Comparison of ENCODE assay signal across 9 cellular contexts in genomic region chrX:71652405-71652804, GRCh38. TPM values are rescaled to one million over a fixed set of nuclear protein-coding genes. Genes with fewer than 3 reads are reported as not detected.
DNase-seq lines count a peak whose midpoint lies in the region; FAIRE-seq and TF ChIP-seq lines count a peak whose summit lies in the region.
"Had no signal": no experiment of that assay in that cellular context is flagged by ENCODE, and none has a peak within 500 bp of the region (broad histone marks: within the 10 kb centered on the region; RNA-seq: fewer than 3 reads in every experiment).

No MANE protein-coding gene starts in this region.

- intact Hi-C loops in mammary epithelial cell (cut with micrococcal nuclease) (loop anchor here (5.0 kb wide), 1 partner anchor 35 kb away; the partner anchor contains the start of gene CXCR3), kidney (cut with DNase I) (no loop called here)

- TF ChIP-seq CTCF in mammary epithelial cell (conservative IDR thresholded peaks at IDR 0.05 in 1 of 2, IDR thresholded peaks at IDR 0.05 in 1 of 2; ENCODE audit: extremely low read depth in 1 of 2, insufficient read depth in 1 of 2, low read depth in 1 of 2, low read length in 2 of 2) (peak; percentile 61 to 65), kidney (IDR thresholded peaks at IDR 0.05; ENCODE audit: borderline replicate concordance, extremely low read depth, insufficient read depth) (peak; percentile 47)

- H3K9me3 ChIP-seq in mammary epithelial cell (replicated peaks; ENCODE audit: insufficient read depth, low read length) = no peaks in the 10 kb centered on the region
- no peaks in the 10 kb centered on the region for H3K9me3 ChIP-seq in kidney (ENCODE audit: control insufficient read depth in 1 of 2, low read length in 2 of 2)
- no peaks in the 10 kb centered on the region for H3K9me3 ChIP-seq in MG63
- H3K9me3 ChIP-seq: BLaER1 had no signal

- CTCF ChIA-PET in mammary epithelial cell (lab: Charles Lee; ENCODE audit: low non-redundant PET) = interaction anchor here (0.7 kb wide), 1 partner anchor 969 kb away, joined by 3 read pairs; no protein-coding TSS in a partner anchor

- H3K9ac ChIP-seq in mammary epithelial cell (ENCODE audit: insufficient read depth, low read length) (no peak overlapping the region), kidney (ENCODE audit: low read length in 2 of 2) (no peak overlapping the region)
- H3K9ac ChIP-seq: BLaER1 had no signal

- H3K4me1 ChIP-seq in mammary epithelial cell (ENCODE audit: insufficient read depth, low read length) = no peaks in the 10 kb centered on the region
- no peaks in the 10 kb centered on the region for H3K4me1 ChIP-seq in kidney (ENCODE audit: control insufficient read depth in 1 of 2, insufficient read depth in 1 of 2, low read depth in 1 of 2, low read length in 2 of 2)

- no peaks in the 10 kb centered on the region for H3K79me2 ChIP-seq in mammary epithelial cell (ENCODE audit: insufficient read depth, low read length)

- no peaks in the 10 kb centered on the region for H4K20me1 ChIP-seq in mammary epithelial cell (ENCODE audit: insufficient read depth, low read length)
- H4K20me1 ChIP-seq: BLaER1 had no signal

- dilution Hi-C loops in mammary epithelial cell (cut with HindIII; ENCODE audit: low sequenced_read_pairs) = no loop called here

- H3K27me3 ChIP-seq in mammary epithelial cell (ENCODE audit: insufficient read depth, low read length) = no peaks in the 10 kb centered on the region
- no peaks in the 10 kb centered on the region for H3K27me3 ChIP-seq in MG63

- H3K36me3 ChIP-seq in mammary epithelial cell (ENCODE audit: insufficient read depth, low read length) = no peaks in the 10 kb centered on the region
- no peaks in the 10 kb centered on the region for H3K36me3 ChIP-seq in kidney (ENCODE audit: control insufficient read depth in 1 of 2, insufficient read depth in 2 of 2, low read length in 2 of 2)
- no peaks in the 10 kb centered on the region for H3K36me3 ChIP-seq in MG63
- H3K36me3 ChIP-seq: BLaER1 had no signal

- DNase-seq in NCI-H1092 treated with DMSO at 0.1 percent for 48 hours (lab: John Stamatoyannopoulos, UW) (peak; percentile 51), NCI-H1092 (lab: John Stamatoyannopoulos, UW) (no peak), M059J (ENCODE audit: low read depth) (peak; percentile 60), SKM-1 treated with dmso at 0.1 percent for 144 hours (lab: John Stamatoyannopoulos, UW; ENCODE audit: unreplicated experiment) (peak; percentile 8), mammary epithelial cell (peak; percentile 20), kidney (no peak), MG63 (no peak)
- DNase-seq in stimulated activated CD4-positive, alpha-beta T cell treated with anti-CD3 and anti-CD28 coated beads, TNF-alpha, amount 100 ng/mL, for 48 hours (ENCODE audit: low read depth in 3 of 3) = peak; percentile 17 to 47 (median 27)

- H3K27ac ChIP-seq in mammary epithelial cell (ENCODE audit: insufficient read depth, low read depth, low read length) = no peak overlapping the region
- H3K27ac ChIP-seq in kidney (ENCODE audit: low read depth in 2 of 2, low read length in 2 of 2) = no peak overlapping the region
- H3K27ac ChIP-seq: BLaER1 had no signal

- H3K4me3 ChIP-seq in mammary epithelial cell (replicated peaks in 1 of 3; ENCODE audit: insufficient read depth in 1 of 3, low read depth in 2 of 3, low read length in 3 of 3) (no peak overlapping the region), kidney (ENCODE audit: low read length in 2 of 2) (no peak overlapping the region), MG63 (no peak overlapping the region)
- H3K4me3 ChIP-seq: BLaER1 had no signal

- no peak for FAIRE-seq in kidney (lab: Jason Lieb, UNC)

- in situ Hi-C loops in mammary epithelial cell (cut with MboI; ENCODE audit: low sequenced_read_pairs in 2 of 2) = no loop called here

- H2AFZ ChIP-seq in mammary epithelial cell (ENCODE audit: low read depth, low read length) = no peak overlapping the region

- BruUV-seq in mammary epithelial cell (replicated peaks; lab: Mats Ljungman, UMichigan) = no TSS peak

- WGBS in mammary epithelial cell (ENCODE audit: low coverage, missing lambda C conversion rate) = 5% methylated on average over 2 of the region's 2 CpGs

- no peak overlapping the region for H3K4me2 ChIP-seq in mammary epithelial cell (ENCODE audit: insufficient read depth, low read depth, low read length)
- H3K4me2 ChIP-seq: BLaER1 had no signal

RNA-seq across cellular contexts. Expression of gene CXCR3, which starts 34.1 kb away (rescaled TPM):
- 0.30 TPM in 1 of 2 replicates, not detected in the other for total RNA-seq in M059J (2014; rRNA removed; shearing (Covaris generic))
- total RNA-seq in mammary epithelial cell = not detected
- not detected for polyA plus RNA-seq in mammary epithelial cell
- polyA minus RNA-seq in mammary epithelial cell = not detected
- total RNA-seq in kidney = 1.7 TPM
- polyA plus RNA-seq in kidney (ENCODE audit: insufficient read depth, low read depth, low replicate concordance) = 0.24 TPM
- total RNA-seq in MG63 (2014; rRNA removed; shearing (Covaris generic); ENCODE audit: low replicate concordance) = not detected in 2 replicates

Comparison
In these comparisons a context has a peak if more than half of its experiments do, and no peak if none do; other contexts are left out.
1. DNase-seq: peak in NCI-H1092 treated with DMSO at 0.1 percent for 48 hours (single experiment), M059J (single experiment), SKM-1 treated with dmso at 0.1 percent for 144 hours (single experiment), mammary epithelial cell (single experiment) and stimulated activated CD4-positive, alpha-beta T cell treated with anti-CD3 and anti-CD28 coated beads, TNF-alpha, amount 100 ng/mL, for 48 hours (3 of 3); none in NCI-H1092 (single experiment), kidney (single experiment) and MG63 (single experiment).